Comparison of ENCODE assay signal across 9 cellular contexts in the genomic region with DNA sequence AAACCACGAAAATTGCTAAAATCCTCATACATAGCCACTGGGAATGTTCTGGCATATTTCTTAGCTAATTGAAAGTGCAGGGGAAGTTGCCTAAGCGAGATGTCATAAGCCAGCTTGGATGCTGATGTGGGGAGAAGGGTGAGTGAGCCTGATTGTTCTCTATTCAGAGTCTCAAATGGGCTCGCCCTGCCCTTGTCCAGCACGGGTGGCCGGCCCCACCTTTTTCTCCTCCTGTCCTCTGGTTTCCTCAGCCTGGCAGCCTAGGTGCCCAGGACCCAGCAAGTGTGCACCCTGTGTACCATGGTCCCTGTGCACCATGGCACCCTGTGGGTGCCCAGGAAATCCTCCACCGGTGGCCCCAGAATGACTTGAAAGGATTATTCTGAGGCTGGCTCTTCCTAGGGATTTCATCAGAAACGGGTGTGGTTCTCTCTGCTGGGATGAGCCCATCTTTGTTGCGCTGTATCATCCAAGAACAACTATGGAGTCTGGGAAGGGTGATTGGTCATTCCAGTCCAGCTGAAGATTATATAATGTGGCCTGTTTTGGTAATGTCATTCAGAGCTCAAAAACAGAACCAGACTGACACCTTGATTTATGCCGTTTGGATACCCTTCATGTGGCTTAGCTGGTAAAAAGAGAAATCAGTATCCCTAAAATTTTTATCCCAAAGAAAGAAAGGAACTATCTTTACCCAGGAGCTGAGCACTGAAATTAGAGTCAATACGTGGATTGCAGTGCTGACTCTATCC.
DNase-seq lines count a peak whose midpoint lies in the region; ATAC-seq, FAIRE-seq and TF ChIP-seq lines count a peak whose summit lies in the region.
"Had no signal": no experiment of that assay in that cellular context is flagged by ENCODE, and none has a peak within 500 bp of the region (broad histone marks: within the 10 kb centered on the region; RNA-seq: fewer than 3 reads in every experiment).

No MANE protein-coding gene starts in this region.

- H3K27ac ChIP-seq in BLaER1 treated with 17β-estradiol and CSF1 and Interleukin-3, amounts not matched to agents 10 nM and 100 nM, result no peak overlapping the region
- no peak overlapping the region for H3K27ac ChIP-seq in endothelial cell of umbilical vein (ENCODE audit: insufficient read depth, low read depth, low read length)

- H3K79me2 ChIP-seq in endothelial cell of umbilical vein (ENCODE audit: control insufficient read depth, insufficient read depth, low read length), result no peaks in the 10 kb centered on the region

- no peaks in the 10 kb centered on the region for H3K9me1 ChIP-seq in endothelial cell of umbilical vein (replicated peaks; ENCODE audit: control insufficient read depth, extremely low read depth, insufficient read depth, low read length)

- POLR2A ChIA-PET in endothelial cell of umbilical vein (lab: Charles Lee), result no interaction called here

- H3K36me3 ChIP-seq in BLaER1 treated with 17β-estradiol and CSF1 and Interleukin-3, amounts not matched to agents 10 nM and 100 nM, result peaks cover 0 to 27% (median 2%) of the 10 kb centered on the region in 11 experiments; a peak in 7 of 22 replicates
- H3K36me3 ChIP-seq in endothelial cell of umbilical vein (ENCODE audit: control insufficient read depth in 2 of 2, extremely low read depth in 1 of 2, insufficient read depth in 2 of 2, low read length in 2 of 2), result no peaks in the 10 kb centered on the region

- peaks cover 0 to 64% (median 17%) of the 10 kb centered on the region in 11 experiments; a peak in 17 of 22 replicates for H4K20me1 ChIP-seq in BLaER1 treated with 17β-estradiol and CSF1 and Interleukin-3, amounts not matched to agents 10 nM and 100 nM
- H4K20me1 ChIP-seq in endothelial cell of umbilical vein (replicated peaks; ENCODE audit: control insufficient read depth, extremely low read depth, insufficient read depth, low read length), result no peaks in the 10 kb centered on the region

- H3K27me3 ChIP-seq in BLaER1 treated with 17β-estradiol and CSF1 and Interleukin-3, amounts not matched to agents 10 nM and 100 nM, result peaks cover 32 to 78% (median 66%) of the 10 kb centered on the region in 11 experiments; a peak in 21 of 22 replicates
- no peaks in the 10 kb centered on the region for H3K27me3 ChIP-seq in endothelial cell of umbilical vein (ENCODE audit: control insufficient read depth in 2 of 2, insufficient read depth in 2 of 2, low read length in 2 of 2)

- CTCF ChIA-PET in endothelial cell of umbilical vein (lab: Charles Lee), result interaction anchor here (0.6 to 1.3 kb wide), 5 partner anchors 13 to 198 kb away, joined by 3 to 4 read pairs (median 3); no protein-coding TSS in a partner anchor

- no peak overlapping the region for H3K4me3 ChIP-seq in BLaER1 treated with 17β-estradiol and CSF1 and Interleukin-3, amounts not matched to agents 10 nM and 100 nM
- H3K4me3 ChIP-seq in endothelial cell of umbilical vein (replicated peaks in 1 of 3; ENCODE audit: insufficient read depth in 1 of 3, low read depth in 1 of 3, low read length in 3 of 3), result no peak overlapping the region

- dilution Hi-C loops in endothelial cell of umbilical vein (cut with MboI; ENCODE audit: extremely low pct_ligation_motif_present, low sequenced_read_pairs), result no loop called here

- peak; percentile 12 for FAIRE-seq in endothelial cell of umbilical vein (lab: Jason Lieb, UNC)
- no peak for FAIRE-seq in GM12892 (lab: Jason Lieb, UNC)

- peaks cover 46 to 88% (median 60%) of the 10 kb centered on the region in 10 experiments for H3K4me1 ChIP-seq in BLaER1 treated with 17β-estradiol and CSF1 and Interleukin-3, amounts not matched to agents 10 nM and 100 nM
- peaks cover 35% of the 10 kb centered on the region for H3K4me1 ChIP-seq in endothelial cell of umbilical vein (ENCODE audit: control insufficient read depth, extremely low read depth, insufficient read depth, low read length)

- no peak for ATAC-seq in HG02973 (IDR thresholded peaks at IDR 0.05; ENCODE audit: unreplicated experiment)
- ATAC-seq: left lobe of liver had no signal

- TF ChIP-seq POLR2A in endothelial cell of umbilical vein (IDR thresholded peaks at IDR 0.05; ENCODE audit: low read depth, low read length) (no peak), GM12892 (IDR thresholded peaks at IDR 0.05; ENCODE audit: low read depth, low read length) (no peak)

- H3K4me2 ChIP-seq in BLaER1 treated with 17β-estradiol and CSF1 and Interleukin-3, amounts not matched to agents 10 nM and 100 nM, result peak overlapping the region in 7 of 11 experiments; percentile 4 to 77 (median 66); a peak in 12 of 22 replicates
- H3K4me2 ChIP-seq in endothelial cell of umbilical vein (ENCODE audit: insufficient read depth, low read length), result no peak overlapping the region

- intact Hi-C loops in endothelial cell of umbilical vein (cut with micrococcal nuclease), result no loop called here

- no peak overlapping the region for H2AFZ ChIP-seq in endothelial cell of umbilical vein (ENCODE audit: low read depth, low read length)

- DNase-seq in NOMO-1 treated with dmso at 0.1 percent for 144 hours (lab: John Stamatoyannopoulos, UW; ENCODE audit: unreplicated experiment), result peak; percentile 13
- DNase-seq in endothelial cell of umbilical vein (ENCODE audit: low read depth, low spot score), result no peak
- peak; percentile 45 for DNase-seq in non-pigmented ciliary epithelial cell (ENCODE audit: low read depth)
- no peak for DNase-seq in GM12892 (ENCODE audit: insufficient read length)
- no peak for DNase-seq in NCI-H146 (lab: John Stamatoyannopoulos, UW)
- DNase-seq in RKO (ENCODE audit: low spot score), result no peak

- no peaks in the 10 kb centered on the region for H3K9me3 ChIP-seq in BLaER1 treated with 17β-estradiol and CSF1 and Interleukin-3, amounts not matched to agents 10 nM and 100 nM (replicated peaks in 1 of 11)
- H3K9me3 ChIP-seq in endothelial cell of umbilical vein (replicated peaks; ENCODE audit: control insufficient read depth, insufficient read depth, low read length), result no peaks in the 10 kb centered on the region

- no peak for TF ChIP-seq CTCF in endothelial cell of umbilical vein (IDR thresholded peaks at IDR 0.05; ENCODE audit: extremely low read depth in 1 of 2, insufficient read depth in 1 of 2, low read depth in 1 of 2, low read length in 2 of 2)

- no peak overlapping the region for H3K9ac ChIP-seq in BLaER1 treated with 17β-estradiol and CSF1 and Interleukin-3, amounts not matched to agents 10 nM and 100 nM
- no peak overlapping the region for H3K9ac ChIP-seq in endothelial cell of umbilical vein (replicated peaks; ENCODE audit: extremely low read depth, insufficient read depth, low read length)

- no TSS peak for BruUV-seq in endothelial cell of umbilical vein (replicated peaks; lab: Mats Ljungman, UMichigan)

TF ChIP-seq in endothelial cell of umbilical vein, 7 proteins besides CTCF, POLR2A, EP300 and RAD21:
- TF ChIP-seq JUN (IDR thresholded peaks at IDR 0.05; ENCODE audit: borderline replicate concordance, insufficient read depth, insufficient read length, low read depth) (no peak), EZH2 (IDR thresholded peaks at IDR 0.05; ENCODE audit: borderline replicate concordance, low read depth, low read length, severe bottlenecking) (no peak), GATA2 (IDR thresholded peaks at IDR 0.05; ENCODE audit: insufficient read depth, insufficient read length, low read depth, low read length) (no peak), POLR2AphosphoS5 (IDR thresholded peaks at IDR 0.05; ENCODE audit: insufficient read depth, low read depth, low read length) (no peak), FOS (IDR thresholded peaks at IDR 0.05; ENCODE audit: borderline replicate concordance, insufficient read depth, low read length) (no peak)
- TF ChIP-seq, protein P1, sequence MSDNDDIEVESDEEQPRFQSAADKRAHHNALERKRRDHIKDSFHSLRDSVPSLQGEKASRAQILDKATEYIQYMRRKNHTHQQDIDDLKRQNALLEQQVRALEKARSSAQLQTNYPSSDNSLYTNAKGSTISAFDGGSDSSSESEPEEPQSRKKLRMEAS (IDR thresholded peaks at IDR 0.05; ENCODE audit: insufficient read depth, insufficient read length), result no peak

Comparison
In these comparisons a context has a peak if more than half of its experiments do, and no peak if none do; other contexts are left out.
1. DNase-seq: peak in NOMO-1 treated with dmso at 0.1 percent for 144 hours (single experiment) and non-pigmented ciliary epithelial cell (single experiment); none in endothelial cell of umbilical vein (single experiment), GM12892 (single experiment), NCI-H146 (single experiment) and RKO (single experiment).